13 cellular contexts compared by ENCODE assay signal in the genomic region with DNA sequence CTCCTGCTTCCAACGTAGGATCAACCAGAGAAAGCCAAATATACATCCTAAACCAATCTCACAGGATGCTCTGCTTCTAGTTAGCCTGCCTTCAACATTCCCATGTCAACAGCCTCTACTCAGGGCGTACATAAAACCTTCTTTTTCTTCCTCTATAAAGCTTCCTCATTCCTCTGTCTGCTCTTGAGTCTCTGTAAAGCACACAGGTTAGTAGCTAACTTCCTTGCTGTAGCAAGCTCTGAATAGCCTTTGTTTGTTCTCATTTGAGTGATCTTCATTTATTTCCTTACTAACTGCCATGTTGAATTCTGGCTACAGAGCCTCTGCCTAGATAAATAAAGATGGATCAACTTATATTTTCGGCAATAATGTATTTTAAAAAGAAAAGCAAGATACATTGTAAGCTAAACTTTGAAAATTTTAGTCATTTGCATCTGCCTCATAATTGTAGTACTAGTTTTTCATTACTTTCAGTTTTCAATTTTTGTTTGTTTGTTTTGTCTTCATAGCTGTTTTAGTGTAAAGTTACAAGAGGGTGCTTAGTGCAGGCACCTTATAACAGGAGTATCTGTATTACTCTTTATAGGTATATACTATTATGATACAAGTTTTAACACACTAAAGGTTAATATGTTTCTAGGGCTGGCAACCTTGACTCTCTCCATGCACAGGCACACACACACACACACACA.
DNase-seq lines count a peak whose midpoint lies in the region; ATAC-seq and TF ChIP-seq lines count a peak whose summit lies in the region.
"Had no signal": no experiment of that assay in that cellular context is flagged by ENCODE, and none has a peak within 500 bp of the region (broad histone marks: within the 10 kb centered on the region; RNA-seq: fewer than 3 reads in every experiment).

No MANE protein-coding gene starts in this region.

- intact Hi-C loops in activated CD4-positive, alpha-beta T cell treated with anti-CD3 and anti-CD28 coated beads for 36 hours (cut with DNase I, micrococcal nuclease): no loop called here

- ATAC-seq in GM18868 (IDR thresholded peaks at IDR 0.05; ENCODE audit: unreplicated experiment) (peak; percentile 46), GM21576 (IDR thresholded peaks at IDR 0.05; ENCODE audit: unreplicated experiment) (peak; percentile 70), HG03175 (IDR thresholded peaks at IDR 0.05; ENCODE audit: unreplicated experiment) (peak; percentile 62), HG03097 (IDR thresholded peaks at IDR 0.05; ENCODE audit: low FRiP score, unreplicated experiment) (no peak)
- no peak for ATAC-seq in activated CD4-positive, alpha-beta T cell treated with anti-CD3 and anti-CD28 coated beads for 36 hours

- CTCF ChIA-PET in activated CD4-positive, alpha-beta T cell treated with anti-CD3 and anti-CD28 coated beads for 36 hours (lab: Charles Lee): no interaction called here

- no peak overlapping the region for H3K27ac Mint-ChIP-seq in activated CD4-positive, alpha-beta T cell treated with anti-CD3 and anti-CD28 coated beads for 36 hours
- H3K27ac Mint-ChIP-seq: CD4-positive, CD25-positive, alpha-beta regulatory T cell had no signal

- no peak for TF ChIP-seq CTCF in epithelial cell of esophagus (IDR thresholded peaks at IDR 0.05; ENCODE audit: insufficient read depth, low read depth, low read length, missing control alignments)

- H3K4me3 ChIP-seq in epithelial cell of esophagus (ENCODE audit: low read length): no peak overlapping the region
- H3K4me3 ChIP-seq: breast epithelium, SJSA1, skin epidermis had no signal

- DNase-seq in epithelial cell of esophagus (ENCODE audit: low read depth): peak; percentile 1
- no peak for DNase-seq in activated CD4-positive, alpha-beta T cell treated with anti-CD3 and anti-CD28 coated beads for 36 hours
- DNase-seq in NCI-H2171 treated with DMSO at 0.1 percent for 48 hours (lab: John Stamatoyannopoulos, UW): no peak
- no peak for DNase-seq in activated CD8-positive, alpha-beta memory T cell treated with anti-CD3 and anti-CD28 coated beads, Interleukin-2, amount 50 U/mL, for 48 hours
- DNase-seq: CD4-positive, CD25-positive, alpha-beta regulatory T cell; stimulated activated naive CD4-positive, alpha-beta T cell treated with Interleukin-2 at 50 U/mL for 16 hours had no signal

- POLR2A ChIA-PET in activated CD4-positive, alpha-beta T cell treated with anti-CD3 and anti-CD28 coated beads for 36 hours (lab: Charles Lee): no interaction called here

- H3K36me3 Mint-ChIP-seq in activated CD4-positive, alpha-beta T cell treated with anti-CD3 and anti-CD28 coated beads for 36 hours (ENCODE audit: low read depth): no peaks in the 10 kb centered on the region
- H3K36me3 Mint-ChIP-seq: CD4-positive, CD25-positive, alpha-beta regulatory T cell had no signal

- H3K4me1 Mint-ChIP-seq in activated CD4-positive, alpha-beta T cell treated with anti-CD3 and anti-CD28 coated beads for 36 hours: no peaks in the 10 kb centered on the region
- H3K4me1 Mint-ChIP-seq: CD4-positive, CD25-positive, alpha-beta regulatory T cell had no signal

- no peaks in the 10 kb centered on the region for H3K27me3 Mint-ChIP-seq in activated CD4-positive, alpha-beta T cell treated with anti-CD3 and anti-CD28 coated beads for 36 hours
- H3K27me3 Mint-ChIP-seq: CD4-positive, CD25-positive, alpha-beta regulatory T cell had no signal

- no peak overlapping the region for H3K4me3 Mint-ChIP-seq in activated CD4-positive, alpha-beta T cell treated with anti-CD3 and anti-CD28 coated beads for 36 hours
- H3K4me3 Mint-ChIP-seq: CD4-positive, CD25-positive, alpha-beta regulatory T cell had no signal

- no peaks in the 10 kb centered on the region for H3K9me3 Mint-ChIP-seq in activated CD4-positive, alpha-beta T cell treated with anti-CD3 and anti-CD28 coated beads for 36 hours (ENCODE audit: low read depth)

Comparison
In these comparisons a context has a peak if more than half of its experiments do, and no peak if none do; other contexts are left out.
1. ATAC-seq: peak in GM18868 (single experiment), GM21576 (single experiment) and HG03175 (single experiment); none in activated CD4-positive, alpha-beta T cell treated with anti-CD3 and anti-CD28 coated beads for 36 hours (single experiment) and HG03097 (single experiment).